ENCODE assay signal across 8 cellular contexts in the genomic region with DNA sequence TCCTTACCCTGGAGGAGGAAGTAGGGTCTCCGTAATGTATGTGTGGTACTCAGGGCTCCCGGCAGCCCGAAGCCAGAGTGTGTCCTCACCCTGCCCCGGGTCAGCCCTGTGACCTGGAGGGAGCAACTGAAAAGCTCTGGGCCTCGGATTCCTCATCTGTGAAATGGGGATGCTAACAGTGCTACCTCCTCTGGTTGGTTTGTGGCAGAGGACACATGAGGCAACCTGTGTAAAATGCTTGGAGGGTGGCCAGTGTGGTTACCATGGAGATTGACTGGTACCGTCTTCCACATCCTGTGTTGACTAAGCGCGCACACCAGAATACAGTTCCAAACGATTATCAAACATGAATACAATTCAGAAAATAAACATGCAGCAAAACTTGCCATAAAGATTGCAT.
A peak's percentile ranks its signal among the peaks of the same experiment; 100 is the strongest.
DNase-seq lines count a peak whose midpoint lies in the region; ATAC-seq, FAIRE-seq and TF ChIP-seq lines count a peak whose summit lies in the region.

No MANE protein-coding gene starts in this region.

- no peaks in the 10 kb centered on the region for H3K36me3 Mint-ChIP-seq in CD4-positive, CD25-positive, alpha-beta regulatory T cell
- H3K36me3 Mint-ChIP-seq in natural killer cell: no peaks in the 10 kb centered on the region

- ATAC-seq in CD4-positive, CD25-positive, alpha-beta regulatory T cell (ENCODE audit: low read depth in 2 of 2): peak; percentile 80
- ATAC-seq in Panc1 (no peak), natural killer cell (peak; percentile 75 to 85 (median 85)), HG03565 (IDR thresholded peaks at IDR 0.05; ENCODE audit: unreplicated experiment) (no peak), HG02885 (IDR thresholded peaks at IDR 0.05; ENCODE audit: poor library complexity, unreplicated experiment) (no peak)

- peaks cover 0 to 3% of the 10 kb centered on the region in 2 experiments for H3K9me3 ChIP-seq in CD4-positive, CD25-positive, alpha-beta regulatory T cell (ENCODE audit: control insufficient read depth in 2 of 2, low read length in 2 of 2)
- no peaks in the 10 kb centered on the region; the same call in 1 of the 2 replicates for H3K9me3 ChIP-seq in Panc1 (ENCODE audit: control insufficient read depth, insufficient read depth, low read depth, low read length)

- intact Hi-C loops in Panc1 (cut with micrococcal nuclease; ENCODE audit: unreplicated experiment): no loop called here
- intact Hi-C loops in natural killer cell (cut with micrococcal nuclease): loop anchor here (1.0 to 10.0 kb wide), 8 partner anchors 33 to 724 kb away; no protein-coding TSS in a partner anchor

- no peaks in the 10 kb centered on the region for H3K36me3 ChIP-seq in CD4-positive, CD25-positive, alpha-beta regulatory T cell (ENCODE audit: control insufficient read depth, insufficient read depth, low read length)
- H3K36me3 ChIP-seq in Panc1 (ENCODE audit: control insufficient read depth, insufficient read depth, low read length): no peaks in the 10 kb centered on the region

- BruUV-seq in Panc1 (replicated peaks; lab: Mats Ljungman, UMichigan): no TSS peak

- TF ChIP-seq CTCF in Panc1 (IDR thresholded peaks at IDR 0.05) (no peak), natural killer cell (IDR thresholded peaks at IDR 0.05) (no peak)

- CTCF ChIA-PET in Panc1 (lab: Charles Lee): no interaction called here

- H3K4me1 Mint-ChIP-seq in CD4-positive, CD25-positive, alpha-beta regulatory T cell: peaks cover 5 to 64% (median 34%) of the 10 kb centered on the region in 4 donors
- peaks cover 61 to 64% of the 10 kb centered on the region in 2 donors for H3K4me1 Mint-ChIP-seq in natural killer cell

- FAIRE-seq in H54 (lab: Jason Lieb, UNC): no peak

- H3K27me3 Mint-ChIP-seq in CD4-positive, CD25-positive, alpha-beta regulatory T cell: no peaks in the 10 kb centered on the region
- H3K27me3 Mint-ChIP-seq in natural killer cell (ENCODE audit: low read depth in 2 of 2): no peaks in the 10 kb centered on the region

- peaks cover 34% of the 10 kb centered on the region for H3K4me1 ChIP-seq in CD4-positive, CD25-positive, alpha-beta regulatory T cell (ENCODE audit: control insufficient read depth, insufficient read depth, low read length, poor library complexity, severe bottlenecking)
- H3K4me1 ChIP-seq in Panc1 (ENCODE audit: control insufficient read depth, insufficient read depth, low read length): peaks cover 7% of the 10 kb centered on the region

- POLR2A ChIA-PET in Panc1 (lab: Charles Lee): no interaction called here

- peak overlapping the region; percentile 89 to 98 (median 90) for H3K27ac Mint-ChIP-seq in CD4-positive, CD25-positive, alpha-beta regulatory T cell
- peak overlapping the region; percentile 83 to 85 for H3K27ac Mint-ChIP-seq in natural killer cell

- peak overlapping the region; percentile 51 for H3K27ac ChIP-seq in CD4-positive, CD25-positive, alpha-beta regulatory T cell (ENCODE audit: insufficient read depth, low read length, poor library complexity, severe bottlenecking)
- H3K27ac ChIP-seq in Panc1 (ENCODE audit: low read length): peak overlapping the region; percentile 98

- H3K9me3 Mint-ChIP-seq in CD4-positive, CD25-positive, alpha-beta regulatory T cell: peaks cover 0 to 3% (median 0%) of the 10 kb centered on the region in 7 donors
- H3K9me3 Mint-ChIP-seq in natural killer cell: no peaks in the 10 kb centered on the region

- H3K4me3 Mint-ChIP-seq in CD4-positive, CD25-positive, alpha-beta regulatory T cell: peak overlapping the region; percentile 62 to 94 (median 72)
- H3K4me3 Mint-ChIP-seq in natural killer cell: peak overlapping the region; percentile 81

- peak; percentile 55 to 87 (median 75) for DNase-seq in CD4-positive, CD25-positive, alpha-beta regulatory T cell
- DNase-seq in Panc1 (ENCODE audit: low read depth, low spot score) (no peak), natural killer cell (peak; percentile 60), H54 (ENCODE audit: insufficient read length, low spot score) (no peak), SK-N-DZ (ENCODE audit: low spot score) (no peak)
- DNase-seq in activated naive CD4-positive, alpha-beta T cell treated with anti-CD3 and anti-CD28 coated beads, Interleukin-2, amount 50 U/mL, for 16 hours: peak; percentile 39

- in situ Hi-C loops in Panc1 (cut with HindIII; ENCODE audit: low pct_unique_long_range_greater_than_20kb, low sequenced_read_pairs): no loop called here

- H3K4me3 ChIP-seq in CD4-positive, CD25-positive, alpha-beta regulatory T cell (ENCODE audit: low read depth, low read length): peak overlapping the region; percentile 45
- no peak overlapping the region for H3K4me3 ChIP-seq in Panc1 (ENCODE audit: low read depth in 2 of 2, low read length in 2 of 2)

- TF ChIP-seq POLR2A in H54 (IDR thresholded peaks at IDR 0.05; ENCODE audit: low read depth, low read length): no peak

- no peaks in the 10 kb centered on the region for H3K27me3 ChIP-seq in CD4-positive, CD25-positive, alpha-beta regulatory T cell (ENCODE audit: control insufficient read depth, insufficient read depth, low read length)
- H3K27me3 ChIP-seq in Panc1 (ENCODE audit: control insufficient read depth, insufficient read depth, low read length): no peaks in the 10 kb centered on the region

Comparison
In these comparisons a context has a peak if more than half of its experiments do, and no peak if none do; other contexts are left out.
1. ATAC-seq: peak in CD4-positive, CD25-positive, alpha-beta regulatory T cell (2 of 2) and natural killer cell (3 of 3); none in Panc1 (single experiment), HG03565 (single experiment) and HG02885 (single experiment).
2. DNase-seq: peak in CD4-positive, CD25-positive, alpha-beta regulatory T cell (3 of 3), activated naive CD4-positive, alpha-beta T cell treated with anti-CD3 and anti-CD28 coated beads, Interleukin-2, amount 50 U/mL, for 16 hours (single experiment) and natural killer cell (single experiment); none in Panc1 (single experiment), H54 (single experiment) and SK-N-DZ (single experiment).